ENCODE assay signal across 19 cellular contexts in genomic region chr5:181031716-181032115, GRCh38. TPM values are rescaled to one million over a fixed set of nuclear protein-coding genes. Genes with fewer than 3 reads are reported as not detected.
DNase-seq lines count a peak whose midpoint lies in the region; ATAC-seq lines count a peak whose summit lies in the region.
"Had no signal": no experiment of that assay in that cellular context is flagged by ENCODE, and none has a peak within 500 bp of the region (broad histone marks: within the 10 kb centered on the region; RNA-seq: fewer than 3 reads in every experiment).

No MANE protein-coding gene starts in this region.

- no peaks in the 10 kb centered on the region for H3K4me1 Mint-ChIP-seq in activated T-helper 17 cell treated with anti-CD3 and anti-CD28 coated beads, Interleukin-2, amount 50 U/mL, for 72 hours
- H3K4me1 Mint-ChIP-seq in stimulated activated memory B cell treated with anti-CD40 and anti-IgM and Interleukin-4, amounts not matched to agents 10 μg/mL and 1 μg/mL and 100 μg/mL, for 72 hours, result no peaks in the 10 kb centered on the region

- peaks cover 30% of the 10 kb centered on the region for H3K27me3 Mint-ChIP-seq in activated T-helper 17 cell treated with anti-CD3 and anti-CD28 coated beads, Interleukin-2, amount 50 U/mL, for 72 hours
- H3K27me3 Mint-ChIP-seq in stimulated activated memory B cell treated with anti-CD40 and anti-IgM and Interleukin-4, amounts not matched to agents 10 μg/mL and 1 μg/mL and 100 μg/mL, for 72 hours, result peaks cover 11% of the 10 kb centered on the region

- no peak overlapping the region for H3K27ac Mint-ChIP-seq in activated T-helper 17 cell treated with anti-CD3 and anti-CD28 coated beads, Interleukin-2, amount 50 U/mL, for 72 hours
- H3K27ac Mint-ChIP-seq in stimulated activated memory B cell treated with anti-CD40 and anti-IgM and Interleukin-4, amounts not matched to agents 10 μg/mL and 1 μg/mL and 100 μg/mL, for 72 hours, result no peak overlapping the region
- H3K27ac Mint-ChIP-seq: CD4-positive, alpha-beta T cell; HFFc6 had no signal

- no peaks in the 10 kb centered on the region for H3K9me3 Mint-ChIP-seq in activated T-helper 17 cell treated with anti-CD3 and anti-CD28 coated beads, Interleukin-2, amount 50 U/mL, for 72 hours
- H3K9me3 Mint-ChIP-seq in stimulated activated memory B cell treated with anti-CD40 and anti-IgM and Interleukin-4, amounts not matched to agents 10 μg/mL and 1 μg/mL and 100 μg/mL, for 72 hours, result peaks cover 6% of the 10 kb centered on the region
- H3K9me3 Mint-ChIP-seq: CD4-positive, alpha-beta T cell had no signal

- DNase-seq in D341Med (ENCODE audit: low spot score) (peak; percentile 1), mesenteric fat pad (ENCODE audit: low spot score) (peak; percentile 85), NCI-H524 (lab: John Stamatoyannopoulos, UW) (no peak), DMS153 (lab: John Stamatoyannopoulos, UW) (no peak)
- DNase-seq: AML-193, DMS53, DND-41, EL, GOT3, HFFc6, IMR-90 had no signal

- ATAC-seq in activated T-helper 17 cell treated with anti-CD3 and anti-CD28 coated beads, Interleukin-2, amount 50 U/mL, for 72 hours (replicated peaks), result peak; percentile 9
- ATAC-seq in stimulated activated memory B cell treated with anti-CD40 and anti-IgM and Interleukin-4, amounts not matched to agents 10 μg/mL and 1 μg/mL and 100 μg/mL, for 72 hours, result peak; percentile 24
- no peak for ATAC-seq in HG03565 (IDR thresholded peaks at IDR 0.05; ENCODE audit: unreplicated experiment)
- no peak for ATAC-seq in GM19463 (IDR thresholded peaks at IDR 0.05; ENCODE audit: unreplicated experiment)
- ATAC-seq: A549, HCT116 had no signal

- H3K4me3 Mint-ChIP-seq in activated T-helper 17 cell treated with anti-CD3 and anti-CD28 coated beads, Interleukin-2, amount 50 U/mL, for 72 hours, result no peak overlapping the region
- no peak overlapping the region for H3K4me3 Mint-ChIP-seq in stimulated activated memory B cell treated with anti-CD40 and anti-IgM and Interleukin-4, amounts not matched to agents 10 μg/mL and 1 μg/mL and 100 μg/mL, for 72 hours
- H3K4me3 Mint-ChIP-seq: CD4-positive, alpha-beta T cell; HFFc6 had no signal

- H3K36me3 Mint-ChIP-seq in activated T-helper 17 cell treated with anti-CD3 and anti-CD28 coated beads, Interleukin-2, amount 50 U/mL, for 72 hours (ENCODE audit: low read depth), result no peaks in the 10 kb centered on the region
- no peaks in the 10 kb centered on the region for H3K36me3 Mint-ChIP-seq in stimulated activated memory B cell treated with anti-CD40 and anti-IgM and Interleukin-4, amounts not matched to agents 10 μg/mL and 1 μg/mL and 100 μg/mL, for 72 hours

RNA-seq across cellular contexts. Expression of gene BTNL9, which starts 8.3 kb away (rescaled TPM):
- under 1 TPM in 1 of 2 donors, not detected in 1; 0.16 TPM for total RNA-seq in activated T-helper 17 cell treated with anti-CD3 and anti-CD28 coated beads, Interleukin-2, amount 50 U/mL, for 72 hours
- total RNA-seq in mesenteric fat pad, result 407 TPM
- total RNA-seq: CD4-positive, alpha-beta T cell; HFFc6; IMR-90 had no signal

RNA-seq across cellular contexts. Expression of gene BTNL3, which starts 43.1 kb away (rescaled TPM):
- total RNA-seq in activated T-helper 17 cell treated with anti-CD3 and anti-CD28 coated beads, Interleukin-2, amount 50 U/mL, for 72 hours, result not detected
- 0.29 TPM for total RNA-seq in mesenteric fat pad
- total RNA-seq: CD4-positive, alpha-beta T cell; H7; HFFc6; IMR-90 had no signal

Comparison
In these comparisons a context has a peak if more than half of its experiments do, and no peak if none do; other contexts are left out.
1. DNase-seq: peak in D341Med (single experiment) and mesenteric fat pad (single experiment); none in NCI-H524 (0 of 2) and DMS153 (single experiment).
2. ATAC-seq: peak in activated T-helper 17 cell treated with anti-CD3 and anti-CD28 coated beads, Interleukin-2, amount 50 U/mL, for 72 hours (single experiment) and stimulated activated memory B cell treated with anti-CD40 and anti-IgM and Interleukin-4, amounts not matched to agents 10 μg/mL and 1 μg/mL and 100 μg/mL, for 72 hours (single experiment); none in HG03565 (single experiment) and GM19463 (single experiment).
3. RNA of gene BTNL9, which starts 8.3 kb away (total RNA-seq): 407 TPM in mesenteric fat pad (single experiment); 0.16 TPM in activated T-helper 17 cell treated with anti-CD3 and anti-CD28 coated beads, Interleukin-2, amount 50 U/mL, for 72 hours; every median in the first group is over 100 times any median in the second.